Comparison of ENCODE assay signal across 9 cellular contexts in the genomic region with DNA sequence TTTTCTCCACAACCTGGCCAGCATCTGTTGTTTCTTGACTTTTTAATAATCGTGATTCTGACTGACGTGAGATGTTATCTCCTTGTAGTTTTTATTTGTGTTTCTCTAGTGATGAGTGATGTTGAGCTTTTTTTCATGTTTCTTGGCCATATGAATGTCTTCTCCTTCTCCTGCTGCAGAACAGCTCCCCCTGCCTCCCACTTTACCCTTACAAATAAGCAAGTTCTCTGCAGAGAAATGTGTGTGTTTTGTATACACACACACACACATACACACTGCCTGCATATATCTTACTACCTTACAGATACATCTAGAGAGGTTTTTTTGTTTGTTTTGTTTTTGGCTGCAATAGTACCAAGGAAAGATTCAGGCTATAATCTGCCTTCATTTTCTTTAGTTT.
DNase-seq lines count a peak whose midpoint lies in the region; ATAC-seq and TF ChIP-seq lines count a peak whose summit lies in the region.
"Had no signal": no experiment of that assay in that cellular context is flagged by ENCODE, and none has a peak within 500 bp of the region (broad histone marks: within the 10 kb centered on the region; RNA-seq: fewer than 3 reads in every experiment).

No MANE protein-coding gene starts in this region.

- CTCF ChIA-PET in activated CD8-positive, alpha-beta T cell treated with anti-CD3 and anti-CD28 coated beads for 36 hours (lab: Charles Lee): interaction anchor here (1.5 kb wide), 2 partner anchors 167 kb away, joined by 4 read pairs; no protein-coding TSS in a partner anchor
- CTCF ChIA-PET in activated CD8-positive, alpha-beta T cell treated with anti-CD3 and anti-CD28 coated beads, Interleukin-2, amount 10 ng/mL, durations not matched to agents 7 days and 5 days (lab: Charles Lee): interaction anchor here (1.3 kb wide), 2 partner anchors 30 to 167 kb away, joined by 4 to 6 read pairs; no protein-coding TSS in a partner anchor

- no peak overlapping the region for H3K4me3 ChIP-seq in endodermal cell (ENCODE audit: low read length)
- H3K4me3 ChIP-seq: gastrocnemius medialis had no signal

- no peak for TF ChIP-seq CTCF in activated CD8-positive, alpha-beta T cell treated with anti-CD3 and anti-CD28 coated beads for 36 hours (IDR thresholded peaks at IDR 0.05)
- TF ChIP-seq CTCF in endodermal cell (conservative IDR thresholded peaks at IDR 0.05): peak; percentile 69
- TF ChIP-seq CTCF in nephron progenitor cell (IDR thresholded peaks at IDR 0.05): no peak

- intact Hi-C loops in activated CD8-positive, alpha-beta T cell treated with anti-CD3 and anti-CD28 coated beads for 36 hours (cut with micrococcal nuclease): no loop called here

- POLR2A ChIA-PET in activated CD8-positive, alpha-beta T cell treated with anti-CD3 and anti-CD28 coated beads for 36 hours (lab: Charles Lee): no interaction called here
- POLR2A ChIA-PET in activated CD8-positive, alpha-beta T cell treated with anti-CD3 and anti-CD28 coated beads, Interleukin-2, amount 10 ng/mL, durations not matched to agents 7 days and 5 days (lab: Charles Lee): no interaction called here

- WGBS in endodermal cell (ENCODE audit: insufficient coverage in 1 of 2, insufficient read length in 1 of 2), 2 experiments: 100% methylated on average over 2 of the region's 2 CpGs; no CpG with 5 or more reads in 1 of the 2 experiments

- no peaks in the 10 kb centered on the region for H3K27me3 ChIP-seq in endodermal cell (ENCODE audit: control insufficient read depth, insufficient read depth, low read length, poor library complexity, severe bottlenecking)
- H3K27me3 ChIP-seq: gastrocnemius medialis had no signal

- no peaks in the 10 kb centered on the region for H3K36me3 Mint-ChIP-seq in activated CD8-positive, alpha-beta T cell treated with anti-CD3 and anti-CD28 coated beads for 36 hours (ENCODE audit: low read depth)
- no peaks in the 10 kb centered on the region for H3K36me3 Mint-ChIP-seq in activated CD8-positive, alpha-beta T cell treated with anti-CD3 and anti-CD28 coated beads, Interleukin-2, amount 10 ng/mL, durations not matched to agents 7 days and 5 days (ENCODE audit: low read depth)
- no peaks in the 10 kb centered on the region for H3K36me3 Mint-ChIP-seq in endodermal cell (ENCODE audit: low read depth)
- H3K36me3 Mint-ChIP-seq in nephron progenitor cell (ENCODE audit: low read depth): no peaks in the 10 kb centered on the region

- no peaks in the 10 kb centered on the region for H3K9me3 ChIP-seq in endodermal cell (ENCODE audit: control insufficient read depth, low read length)
- H3K9me3 ChIP-seq: gastrocnemius medialis had no signal

- H3K27me3 Mint-ChIP-seq in activated CD8-positive, alpha-beta T cell treated with anti-CD3 and anti-CD28 coated beads for 36 hours: peaks cover 6% of the 10 kb centered on the region
- peaks cover 17% of the 10 kb centered on the region for H3K27me3 Mint-ChIP-seq in activated CD8-positive, alpha-beta T cell treated with anti-CD3 and anti-CD28 coated beads, Interleukin-2, amount 10 ng/mL, durations not matched to agents 7 days and 5 days (ENCODE audit: low read depth)
- H3K27me3 Mint-ChIP-seq in endodermal cell (ENCODE audit: insufficient read depth) (peaks cover 26% of the 10 kb centered on the region), nephron progenitor cell (ENCODE audit: low read depth, poor library complexity) (peaks cover 34% of the 10 kb centered on the region)

- no peak overlapping the region for H3K4me3 Mint-ChIP-seq in activated CD8-positive, alpha-beta T cell treated with anti-CD3 and anti-CD28 coated beads for 36 hours
- no peak overlapping the region for H3K4me3 Mint-ChIP-seq in activated CD8-positive, alpha-beta T cell treated with anti-CD3 and anti-CD28 coated beads, Interleukin-2, amount 10 ng/mL, durations not matched to agents 7 days and 5 days
- H3K4me3 Mint-ChIP-seq in endodermal cell (no peak overlapping the region), nephron progenitor cell (no peak overlapping the region)

- H3K9me3 Mint-ChIP-seq in activated CD8-positive, alpha-beta T cell treated with anti-CD3 and anti-CD28 coated beads for 36 hours: no peaks in the 10 kb centered on the region
- H3K9me3 Mint-ChIP-seq in activated CD8-positive, alpha-beta T cell treated with anti-CD3 and anti-CD28 coated beads, Interleukin-2, amount 10 ng/mL, durations not matched to agents 7 days and 5 days (ENCODE audit: insufficient read depth): peaks cover 2% of the 10 kb centered on the region
- peaks cover 6% of the 10 kb centered on the region for H3K9me3 Mint-ChIP-seq in endodermal cell
- peaks cover 4% of the 10 kb centered on the region for H3K9me3 Mint-ChIP-seq in nephron progenitor cell

- ATAC-seq in activated CD8-positive, alpha-beta T cell treated with anti-CD3 and anti-CD28 coated beads for 36 hours: no peak
- no peak for ATAC-seq in activated CD8-positive, alpha-beta T cell treated with anti-CD3 and anti-CD28 coated beads, Interleukin-2, amount 10 ng/mL, durations not matched to agents 7 days and 5 days
- no peak for ATAC-seq in HG02623 (IDR thresholded peaks at IDR 0.05; ENCODE audit: unreplicated experiment)
- ATAC-seq: gastrocnemius medialis had no signal

- DNase-seq in activated CD8-positive, alpha-beta T cell treated with anti-CD3 and anti-CD28 coated beads for 36 hours: peak; percentile 14
- no peak for DNase-seq in activated CD8-positive, alpha-beta T cell treated with anti-CD3 and anti-CD28 coated beads, Interleukin-2, amount 10 ng/mL, durations not matched to agents 7 days and 5 days
- DNase-seq in MV-4-11 (lab: John Stamatoyannopoulos, UW) (peak; percentile 56), endodermal cell (no peak), stromal cell of bone marrow (ENCODE audit: low read depth) (peak; percentile 5), AG08395 (ENCODE audit: low spot score) (no peak), nephron progenitor cell (no peak)
- DNase-seq: gastrocnemius medialis had no signal

- H3K36me3 ChIP-seq in endodermal cell (ENCODE audit: control insufficient read depth, insufficient read depth, low read length): no peaks in the 10 kb centered on the region
- H3K36me3 ChIP-seq: gastrocnemius medialis had no signal

- H3K27ac Mint-ChIP-seq in activated CD8-positive, alpha-beta T cell treated with anti-CD3 and anti-CD28 coated beads for 36 hours: no peak overlapping the region
- H3K27ac Mint-ChIP-seq in activated CD8-positive, alpha-beta T cell treated with anti-CD3 and anti-CD28 coated beads, Interleukin-2, amount 10 ng/mL, durations not matched to agents 7 days and 5 days: no peak overlapping the region
- H3K27ac Mint-ChIP-seq in endodermal cell (no peak overlapping the region), nephron progenitor cell (no peak overlapping the region)

- no peak overlapping the region for H3K27ac ChIP-seq in endodermal cell (ENCODE audit: low read depth, low read length)
- H3K27ac ChIP-seq: gastrocnemius medialis had no signal

- no peaks in the 10 kb centered on the region for H3K4me1 ChIP-seq in endodermal cell (ENCODE audit: control insufficient read depth, insufficient read depth, low read length)
- H3K4me1 ChIP-seq: gastrocnemius medialis had no signal

- no peak overlapping the region for H3K9ac ChIP-seq in endodermal cell (ENCODE audit: extremely low read depth, low read length, poor library complexity, severe bottlenecking)

- no peaks in the 10 kb centered on the region for H3K4me1 Mint-ChIP-seq in activated CD8-positive, alpha-beta T cell treated with anti-CD3 and anti-CD28 coated beads for 36 hours (ENCODE audit: low read depth)
- H3K4me1 Mint-ChIP-seq in activated CD8-positive, alpha-beta T cell treated with anti-CD3 and anti-CD28 coated beads, Interleukin-2, amount 10 ng/mL, durations not matched to agents 7 days and 5 days (ENCODE audit: low read depth): no peaks in the 10 kb centered on the region
- H3K4me1 Mint-ChIP-seq in endodermal cell: no peaks in the 10 kb centered on the region
- no peaks in the 10 kb centered on the region for H3K4me1 Mint-ChIP-seq in nephron progenitor cell

Comparison
In these comparisons a context has a peak if more than half of its experiments do, and no peak if none do; other contexts are left out.
1. DNase-seq: peak in activated CD8-positive, alpha-beta T cell treated with anti-CD3 and anti-CD28 coated beads for 36 hours (single experiment), MV-4-11 (single experiment) and stromal cell of bone marrow (single experiment); none in activated CD8-positive, alpha-beta T cell treated with anti-CD3 and anti-CD28 coated beads, Interleukin-2, amount 10 ng/mL, durations not matched to agents 7 days and 5 days (single experiment), endodermal cell (single experiment), AG08395 (single experiment) and nephron progenitor cell (single experiment).